In the genomic region with DNA sequence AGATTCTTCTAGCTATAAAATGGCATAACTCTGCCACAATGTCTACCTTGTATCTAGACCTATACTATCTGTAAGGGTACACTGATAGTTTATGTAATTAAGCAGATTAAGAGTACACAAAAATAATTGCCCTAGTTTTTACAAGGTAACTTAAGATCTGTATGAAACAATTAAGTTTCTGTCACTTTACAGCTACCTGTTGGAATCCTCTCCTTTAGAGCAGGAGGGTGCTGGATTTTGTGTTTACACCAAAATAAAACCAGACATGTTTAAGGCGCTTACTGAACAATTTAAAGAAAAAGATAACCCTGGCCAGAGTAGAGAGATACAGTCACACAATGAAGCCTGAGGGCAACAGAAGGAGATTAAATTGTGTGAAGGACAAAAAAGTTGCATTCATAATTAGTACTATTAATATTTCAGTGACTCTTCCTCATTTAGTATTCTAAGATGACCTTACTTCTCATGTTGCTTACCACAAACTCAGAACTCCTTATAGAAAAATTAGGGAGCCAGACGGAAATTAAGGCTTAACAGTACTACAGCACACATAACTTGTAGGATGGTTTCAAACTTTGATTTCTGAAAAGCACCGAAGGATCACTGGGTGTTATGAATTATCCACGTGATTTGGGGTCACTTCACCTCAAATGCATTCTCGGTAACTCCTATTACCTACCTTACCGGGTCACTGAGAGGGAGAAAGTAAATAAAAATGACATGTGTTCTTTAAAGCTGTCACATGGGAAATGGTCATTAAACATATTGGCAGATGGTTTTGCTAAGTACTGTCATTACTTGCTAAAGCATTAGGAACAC, we compare ENCODE assay signal across 1 cellular context.
TF ChIP-seq lines count a peak whose summit lies in the region.

No MANE protein-coding gene starts in this region.

TF ChIP-seq in HepG2, 621 proteins besides CTCF, POLR2A, EP300 and RAD21 (continued from another document):
- TF ChIP-seq, protein P1, sequence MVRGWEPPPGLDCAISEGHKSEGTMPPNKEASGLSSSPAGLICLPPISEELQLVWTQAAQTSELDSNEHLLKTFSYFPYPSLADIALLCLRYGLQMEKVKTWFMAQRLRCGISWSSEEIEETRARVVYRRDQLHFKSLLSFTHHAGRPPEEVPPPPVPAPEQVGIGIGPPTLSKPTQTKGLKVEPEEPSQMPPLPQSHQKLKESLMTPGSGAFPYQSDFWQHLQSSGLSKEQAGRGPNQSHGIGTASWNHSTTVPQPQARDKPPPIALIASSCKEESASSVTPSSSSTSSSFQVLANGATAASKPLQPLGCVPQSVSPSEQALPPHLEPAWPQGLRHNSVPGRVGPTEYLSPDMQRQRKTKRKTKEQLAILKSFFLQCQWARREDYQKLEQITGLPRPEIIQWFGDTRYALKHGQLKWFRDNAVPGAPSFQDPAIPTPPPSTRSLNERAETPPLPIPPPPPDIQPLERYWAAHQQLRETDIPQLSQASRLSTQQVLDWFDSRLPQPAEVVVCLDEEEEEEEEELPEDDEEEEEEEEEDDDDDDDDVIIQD (CRISPR knock-in tag; IDR thresholded peaks at IDR 0.05; ENCODE audit: low read depth), result peak; percentile 82; the same call in 1 of the 2 replicates
- TF ChIP-seq EED (CRISPR knock-in tag; IDR thresholded peaks at IDR 0.05), result no peak
- peak; percentile 75; the same call in 1 of the 2 replicates for TF ChIP-seq ATF1 (CRISPR knock-in tag; IDR thresholded peaks at IDR 0.05)
- TF ChIP-seq ZNF790 (CRISPR knock-in tag; IDR thresholded peaks at IDR 0.05; ENCODE audit: borderline replicate concordance), result no peak
- TF ChIP-seq WIZ (CRISPR knock-in tag; IDR thresholded peaks at IDR 0.05), result no peak
- TF ChIP-seq RXRB (CRISPR knock-in tag; IDR thresholded peaks at IDR 0.05; ENCODE audit: borderline replicate concordance), result peak; percentile 30; the same call in 1 of the 2 replicates
- TF ChIP-seq ZNF567 (CRISPR knock-in tag; IDR thresholded peaks at IDR 0.05; ENCODE audit: borderline replicate concordance), result 0 out of 2 replicates have a peak, but pooled peaks have one; percentile 5
- TF ChIP-seq ZBTB20 (CRISPR knock-in tag; IDR thresholded peaks at IDR 0.05; ENCODE audit: borderline replicate concordance, low read depth), result no peak
- 0 out of 2 replicates have a peak, but pooled peaks have one; percentile 57 for TF ChIP-seq NR2F2 (IDR thresholded peaks at IDR 0.05; ENCODE audit: borderline replicate concordance, low read depth)
- no peak for TF ChIP-seq FOXA1 (IDR thresholded peaks at IDR 0.05)
- no peak for TF ChIP-seq FOXA1 (CRISPR knock-in tag; IDR thresholded peaks at IDR 0.05)
- no peak for TF ChIP-seq JUNB (CRISPR knock-in tag; IDR thresholded peaks at IDR 0.05; ENCODE audit: borderline replicate concordance)
- TF ChIP-seq ZMYM3 (CRISPR knock-in tag; IDR thresholded peaks at IDR 0.05), result no peak
- TF ChIP-seq RARG (CRISPR knock-in tag; IDR thresholded peaks at IDR 0.05; ENCODE audit: low read depth), result peak; percentile 26; the same call in 1 of the 2 replicates
- peak; percentile 13; the same call in 1 of the 2 replicates for TF ChIP-seq THRA (CRISPR knock-in tag; IDR thresholded peaks at IDR 0.05; ENCODE audit: borderline replicate concordance)
- TF ChIP-seq ZNF512 (CRISPR knock-in tag; IDR thresholded peaks at IDR 0.05), result no peak
- TF ChIP-seq HMG20A (CRISPR knock-in tag; IDR thresholded peaks at IDR 0.05; ENCODE audit: borderline replicate concordance), result peak; percentile 32; the same call in 1 of the 2 replicates
- no peak for TF ChIP-seq FOXP1 (IDR thresholded peaks at IDR 0.05)
- TF ChIP-seq FOXP1 (CRISPR knock-in tag; IDR thresholded peaks at IDR 0.05), result peak; percentile 13; the same call in 1 of the 2 replicates
- TF ChIP-seq ADNP (CRISPR knock-in tag; IDR thresholded peaks at IDR 0.05), result no peak
- TF ChIP-seq, protein P2, sequence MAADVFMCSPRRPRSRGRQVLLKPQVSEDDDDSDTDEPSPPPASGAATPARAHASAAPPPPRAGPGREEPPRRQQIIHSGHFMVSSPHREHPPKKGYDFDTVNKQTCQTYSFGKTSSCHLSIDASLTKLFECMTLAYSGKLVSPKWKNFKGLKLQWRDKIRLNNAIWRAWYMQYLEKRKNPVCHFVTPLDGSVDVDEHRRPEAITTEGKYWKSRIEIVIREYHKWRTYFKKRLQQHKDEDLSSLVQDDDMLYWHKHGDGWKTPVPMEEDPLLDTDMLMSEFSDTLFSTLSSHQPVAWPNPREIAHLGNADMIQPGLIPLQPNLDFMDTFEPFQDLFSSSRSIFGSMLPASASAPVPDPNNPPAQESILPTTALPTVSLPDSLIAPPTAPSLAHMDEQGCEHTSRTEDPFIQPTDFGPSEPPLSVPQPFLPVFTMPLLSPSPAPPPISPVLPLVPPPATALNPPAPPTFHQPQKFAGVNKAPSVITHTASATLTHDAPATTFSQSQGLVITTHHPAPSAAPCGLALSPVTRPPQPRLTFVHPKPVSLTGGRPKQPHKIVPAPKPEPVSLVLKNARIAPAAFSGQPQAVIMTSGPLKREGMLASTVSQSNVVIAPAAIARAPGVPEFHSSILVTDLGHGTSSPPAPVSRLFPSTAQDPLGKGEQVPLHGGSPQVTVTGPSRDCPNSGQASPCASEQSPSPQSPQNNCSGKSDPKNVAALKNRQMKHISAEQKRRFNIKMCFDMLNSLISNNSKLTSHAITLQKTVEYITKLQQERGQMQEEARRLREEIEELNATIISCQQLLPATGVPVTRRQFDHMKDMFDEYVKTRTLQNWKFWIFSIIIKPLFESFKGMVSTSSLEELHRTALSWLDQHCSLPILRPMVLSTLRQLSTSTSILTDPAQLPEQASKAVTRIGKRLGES (CRISPR knock-in tag; IDR thresholded peaks at IDR 0.05; ENCODE audit: borderline replicate concordance), result no peak
